In genomic region chr5:104347119-104347708, GRCh38 we compare ENCODE assay signal across 9 cellular contexts.
DNase-seq lines count a peak whose midpoint lies in the region; ATAC-seq, FAIRE-seq and TF ChIP-seq lines count a peak whose summit lies in the region.
"Had no signal": no experiment of that assay in that cellular context is flagged by ENCODE, and none has a peak within 500 bp of the region (broad histone marks: within the 10 kb centered on the region; RNA-seq: fewer than 3 reads in every experiment).

No MANE protein-coding gene starts in this region.

- H3K4me2 ChIP-seq in GM12878 (ENCODE audit: control insufficient read depth, insufficient read depth): no peak overlapping the region

- TF ChIP-seq CTCF in GM12878 (IDR thresholded peaks at IDR 0.05 in 2 of 3, conservative IDR thresholded peaks at IDR 0.05 in 1 of 3; ENCODE audit: control insufficient read depth in 2 of 3, extremely low read depth in 1 of 3, insufficient read depth in 1 of 3, low read depth in 3 of 3, low read length in 3 of 3) (peak in 2 of 3 experiments; percentile 8 to 45; a peak in 1 of 6 replicates), mesothelial cell of epicardium (IDR thresholded peaks at IDR 0.05; ENCODE audit: unreplicated experiment) (peak; percentile 24)

- no peak overlapping the region for H3K27ac ChIP-seq in GM12878 (ENCODE audit: control insufficient read depth, insufficient read depth)
- H3K27ac ChIP-seq in effector memory CD4-positive, alpha-beta T cell (ENCODE audit: insufficient read depth, low read length, poor library complexity, severe bottlenecking): no peak overlapping the region

- H2AFZ ChIP-seq in GM12878 (ENCODE audit: control insufficient read depth, low read depth, low read length): no peak overlapping the region

- no peaks in the 10 kb centered on the region for H3K9me3 Mint-ChIP-seq in mesothelial cell of epicardium

- H3K9ac ChIP-seq in GM12878 (ENCODE audit: control insufficient read depth, insufficient read depth, low read length): no peak overlapping the region

- H3K36me3 ChIP-seq in GM12878 (ENCODE audit: control insufficient read depth in 2 of 2, insufficient read depth in 2 of 2, low read length in 1 of 2): no peaks in the 10 kb centered on the region
- H3K36me3 ChIP-seq in effector memory CD4-positive, alpha-beta T cell (ENCODE audit: control insufficient read depth, insufficient read depth, low read length): no peaks in the 10 kb centered on the region

- RAD21 ChIA-PET in GM12878 (lab: Charles Lee; ENCODE audit: unreplicated experiment): interaction anchor here (1.0 to 2.3 kb wide), 5 partner anchors 9 to 454 kb away, joined by 3 to 19 read pairs (median 5); no protein-coding TSS in a partner anchor

- no peaks in the 10 kb centered on the region for H4K20me1 ChIP-seq in GM12878 (ENCODE audit: control insufficient read depth, insufficient read depth)

- H3K4me3 ChIP-seq in GM12878: no peak overlapping the region
- no peak overlapping the region for H3K4me3 ChIP-seq in effector memory CD4-positive, alpha-beta T cell (ENCODE audit: insufficient read depth, low read depth, low read length, poor library complexity, severe bottlenecking)

- CTCF ChIA-PET in GM12878 (lab: Yijun Ruan, JAX): interaction anchor here (0.6 to 4.7 kb wide), 15 partner anchors 10 to 1776 kb away, joined by 3 to 26 read pairs (median 3); no protein-coding TSS in a partner anchor

- ATAC-seq in GM12878 (peak; percentile 44; the same call in 1 of the 3 replicates), HG02623 (IDR thresholded peaks at IDR 0.05; ENCODE audit: unreplicated experiment) (no peak)

- TF ChIP-seq POLR2A in GM12878 (IDR thresholded peaks at IDR 0.05; ENCODE audit: low read depth, low read length): no peak

- peaks cover 11% of the 10 kb centered on the region for H3K4me1 Mint-ChIP-seq in mesothelial cell of epicardium

- no peaks in the 10 kb centered on the region for H3K9me3 ChIP-seq in GM12878 (replicated peaks; ENCODE audit: control insufficient read depth, insufficient read depth, low read length)
- H3K9me3 ChIP-seq in effector memory CD4-positive, alpha-beta T cell (ENCODE audit: control insufficient read depth, low read length): no peaks in the 10 kb centered on the region

- no peaks in the 10 kb centered on the region for H3K79me2 ChIP-seq in GM12878 (ENCODE audit: control insufficient read depth, insufficient read depth, low read length)

- BruUV-seq in GM12878 (replicated peaks; lab: Mats Ljungman, UMichigan): no TSS peak

- H3K27me3 Mint-ChIP-seq in mesothelial cell of epicardium (ENCODE audit: low read depth): no peaks in the 10 kb centered on the region
- H3K27me3 Mint-ChIP-seq: activated CD4-positive, alpha-beta memory T cell treated with anti-CD3 and anti-CD28 coated beads for 36 hours had no signal

- TF ChIP-seq RAD21 in GM12878 (IDR thresholded peaks at IDR 0.05; ENCODE audit: insufficient read depth, low read depth, low read length): peak; percentile 53

- DNase-seq in ELR (ENCODE audit: low read depth): peak; percentile 52
- peak; percentile 23 for DNase-seq in NCI-H146 (lab: John Stamatoyannopoulos, UW)
- DNase-seq in GM12878 (ENCODE audit: low read depth, low spot score): no peak
- no peak for DNase-seq in mesothelial cell of epicardium (ENCODE audit: low spot score in 2 of 2, unreplicated experiment in 2 of 2)
- no peak for DNase-seq in effector memory CD4-positive, alpha-beta T cell
- no peak for DNase-seq in NCI-H128 (lab: John Stamatoyannopoulos, UW; ENCODE audit: unreplicated experiment)
- no peak for DNase-seq in SHP77 (lab: John Stamatoyannopoulos, UW)
- DNase-seq: activated CD4-positive, alpha-beta memory T cell treated with anti-CD3 and anti-CD28 coated beads for 36 hours had no signal

- in situ Hi-C loops in GM12878 (cut with MboI): no loop called here

- intact Hi-C loops in GM12878 (cut with micrococcal nuclease; ENCODE audit: unreplicated experiment): loop anchor here (2.0 kb wide), 1 partner anchor 454 kb away; no protein-coding TSS in a partner anchor

- no peaks in the 10 kb centered on the region for H3K27me3 ChIP-seq in GM12878 (replicated peaks in 1 of 2; ENCODE audit: control insufficient read depth in 2 of 2, insufficient read depth in 2 of 2, low read length in 1 of 2)
- H3K27me3 ChIP-seq in effector memory CD4-positive, alpha-beta T cell (replicated peaks; ENCODE audit: control insufficient read depth, insufficient read depth, low read length, poor library complexity, severe bottlenecking): no peaks in the 10 kb centered on the region

- H3K27ac Mint-ChIP-seq in mesothelial cell of epicardium: no peak overlapping the region
- H3K27ac Mint-ChIP-seq: activated CD4-positive, alpha-beta memory T cell treated with anti-CD3 and anti-CD28 coated beads for 36 hours had no signal

- TF ChIP-seq EP300 in GM12878 (IDR thresholded peaks at IDR 0.05; ENCODE audit: borderline replicate concordance in 1 of 2, control insufficient read depth in 1 of 2, low read depth in 2 of 2, low read length in 2 of 2): no peak

- no peak overlapping the region for H3K4me3 Mint-ChIP-seq in mesothelial cell of epicardium
- H3K4me3 Mint-ChIP-seq: activated CD4-positive, alpha-beta memory T cell treated with anti-CD3 and anti-CD28 coated beads for 36 hours had no signal

- 0% methylated on average over 1 of the region's 1 CpG for WGBS in GM12878 (ENCODE audit: insufficient coverage, insufficient replicate concordance, low lambda C conversion rate, missing lambda C conversion rate)

- no peaks in the 10 kb centered on the region for H3K4me1 ChIP-seq in GM12878 (ENCODE audit: control insufficient read depth, insufficient read depth, low read length)
- no peaks in the 10 kb centered on the region for H3K4me1 ChIP-seq in effector memory CD4-positive, alpha-beta T cell (ENCODE audit: control insufficient read depth, insufficient read depth, low read length, poor library complexity, severe bottlenecking)

- H3K36me3 Mint-ChIP-seq in mesothelial cell of epicardium: no peaks in the 10 kb centered on the region
- H3K36me3 Mint-ChIP-seq: activated CD4-positive, alpha-beta memory T cell treated with anti-CD3 and anti-CD28 coated beads for 36 hours had no signal

- POLR2A ChIA-PET in GM12878 (lab: Charles Lee): no interaction called here

- FAIRE-seq in GM12878 (lab: Jason Lieb, UNC): no peak

- SMC1A ChIA-PET in GM12878 (lab: Charles Lee; ENCODE audit: uncharacterized antibody, unreplicated experiment): interaction anchor here (0.8 to 1.7 kb wide), 5 partner anchors 10 to 539 kb away, joined by 3 to 6 read pairs (median 3); no protein-coding TSS in a partner anchor

TF ChIP-seq in GM12878, 131 proteins besides CTCF, POLR2A, EP300 and RAD21 (continues in another document):
- TF ChIP-seq STAT1 (conservative IDR thresholded peaks at IDR 0.05) (no peak), PAX5 (IDR thresholded peaks at IDR 0.05; ENCODE audit: borderline replicate concordance, low read depth, low read length) (no peak), CHD4 (IDR thresholded peaks at IDR 0.05) (no peak), SUZ12 (IDR thresholded peaks at IDR 0.05; ENCODE audit: unreplicated experiment) (no peak), ZNF217 (IDR thresholded peaks at IDR 0.05) (no peak), FOXM1 (IDR thresholded peaks at IDR 0.05; ENCODE audit: low read depth, low read length) (no peak), KDM1A (IDR thresholded peaks at IDR 0.05; ENCODE audit: borderline replicate concordance) (no peak), IKZF2 (IDR thresholded peaks at IDR 0.05) (no peak), TARDBP (IDR thresholded peaks at IDR 0.05; ENCODE audit: borderline replicate concordance) (no peak), ZNF207 (IDR thresholded peaks at IDR 0.05; ENCODE audit: borderline replicate concordance) (no peak), MXI1 (IDR thresholded peaks at IDR 0.05; ENCODE audit: low read depth, low read length) (no peak), NFIC (IDR thresholded peaks at IDR 0.05; ENCODE audit: low read depth, low read length) (no peak), SPI1 (IDR thresholded peaks at IDR 0.05; ENCODE audit: borderline replicate concordance, insufficient read depth, low read depth, low read length) (no peak), RUNX3 (IDR thresholded peaks at IDR 0.05; ENCODE audit: low read length) (no peak)
- TF ChIP-seq, protein P1, sequence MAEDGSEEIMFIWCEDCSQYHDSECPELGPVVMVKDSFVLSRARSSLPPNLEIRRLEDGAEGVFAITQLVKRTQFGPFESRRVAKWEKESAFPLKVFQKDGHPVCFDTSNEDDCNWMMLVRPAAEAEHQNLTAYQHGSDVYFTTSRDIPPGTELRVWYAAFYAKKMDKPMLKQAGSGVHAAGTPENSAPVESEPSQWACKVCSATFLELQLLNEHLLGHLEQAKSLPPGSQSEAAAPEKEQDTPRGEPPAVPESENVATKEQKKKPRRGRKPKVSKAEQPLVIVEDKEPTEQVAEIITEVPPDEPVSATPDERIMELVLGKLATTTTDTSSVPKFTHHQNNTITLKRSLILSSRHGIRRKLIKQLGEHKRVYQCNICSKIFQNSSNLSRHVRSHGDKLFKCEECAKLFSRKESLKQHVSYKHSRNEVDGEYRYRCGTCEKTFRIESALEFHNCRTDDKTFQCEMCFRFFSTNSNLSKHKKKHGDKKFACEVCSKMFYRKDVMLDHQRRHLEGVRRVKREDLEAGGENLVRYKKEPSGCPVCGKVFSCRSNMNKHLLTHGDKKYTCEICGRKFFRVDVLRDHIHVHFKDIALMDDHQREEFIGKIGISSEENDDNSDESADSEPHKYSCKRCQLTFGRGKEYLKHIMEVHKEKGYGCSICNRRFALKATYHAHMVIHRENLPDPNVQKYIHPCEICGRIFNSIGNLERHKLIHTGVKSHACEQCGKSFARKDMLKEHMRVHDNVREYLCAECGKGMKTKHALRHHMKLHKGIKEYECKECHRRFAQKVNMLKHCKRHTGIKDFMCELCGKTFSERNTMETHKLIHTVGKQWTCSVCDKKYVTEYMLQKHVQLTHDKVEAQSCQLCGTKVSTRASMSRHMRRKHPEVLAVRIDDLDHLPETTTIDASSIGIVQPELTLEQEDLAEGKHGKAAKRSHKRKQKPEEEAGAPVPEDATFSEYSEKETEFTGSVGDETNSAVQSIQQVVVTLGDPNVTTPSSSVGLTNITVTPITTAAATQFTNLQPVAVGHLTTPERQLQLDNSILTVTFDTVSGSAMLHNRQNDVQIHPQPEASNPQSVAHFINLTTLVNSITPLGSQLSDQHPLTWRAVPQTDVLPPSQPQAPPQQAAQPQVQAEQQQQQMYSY (CRISPR knock-in tag; IDR thresholded peaks at IDR 0.05): no peak
- TF ChIP-seq, protein P2, sequence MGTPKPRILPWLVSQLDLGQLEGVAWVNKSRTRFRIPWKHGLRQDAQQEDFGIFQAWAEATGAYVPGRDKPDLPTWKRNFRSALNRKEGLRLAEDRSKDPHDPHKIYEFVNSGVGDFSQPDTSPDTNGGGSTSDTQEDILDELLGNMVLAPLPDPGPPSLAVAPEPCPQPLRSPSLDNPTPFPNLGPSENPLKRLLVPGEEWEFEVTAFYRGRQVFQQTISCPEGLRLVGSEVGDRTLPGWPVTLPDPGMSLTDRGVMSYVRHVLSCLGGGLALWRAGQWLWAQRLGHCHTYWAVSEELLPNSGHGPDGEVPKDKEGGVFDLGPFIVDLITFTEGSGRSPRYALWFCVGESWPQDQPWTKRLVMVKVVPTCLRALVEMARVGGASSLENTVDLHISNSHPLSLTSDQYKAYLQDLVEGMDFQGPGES (IDR thresholded peaks at IDR 0.05): no peak

Comparison
In these comparisons a context has a peak if more than half of its experiments do, and no peak if none do; other contexts are left out.
1. DNase-seq: peak in ELR (single experiment) and NCI-H146 (single experiment); none in GM12878 (single experiment), mesothelial cell of epicardium (0 of 2), effector memory CD4-positive, alpha-beta T cell (0 of 3), NCI-H128 (single experiment) and SHP77 (0 of 2).